ENCODE assay signal across 29 cellular contexts in genomic region chr11:8242113-8242475, GRCh38. TPM values are rescaled to one million over a fixed set of nuclear protein-coding genes. Genes with fewer than 3 reads are reported as not detected.
"Had no signal": no experiment of that assay in that cellular context is flagged by ENCODE, and none has a peak within 500 bp of the region (broad histone marks: within the 10 kb centered on the region; RNA-seq: fewer than 3 reads in every experiment).

No MANE protein-coding gene starts in this region.

- H3K9me3 Mint-ChIP-seq: activated B cell treated with CpG ODN at 0.5 μM for 24 hours; activated CD8-positive, alpha-beta T cell treated with anti-CD3 and anti-CD28 coated beads for 36 hours; activated naive CD4-positive, alpha-beta T cell treated with anti-CD3 and anti-CD28 coated beads, Interleukin-2, amount 50 U/mL, for 24 hours; activated naive CD8-positive, alpha-beta T cell treated with anti-CD3 and anti-CD28 coated beads, Interleukin-2, amount 50 U/mL, for 24 hours; activated T-cell treated with anti-CD3 and anti-CD28 coated beads, Interleukin-2, amount 50 U/mL, for 4 hours; activated T-helper 17 cell treated with anti-CD3 and anti-CD28 coated beads, Interleukin-2, amount 50 U/mL, for 72 hours; nephron; stimulated activated naive CD8-positive, alpha-beta T cell treated with anti-CD3 and anti-CD28 coated beads, Interleukin-15, amount 100 ng/mL, for 72 hours had no signal

- H3K4me1 ChIP-seq: esophagus squamous epithelium, left ventricle myocardium inferior, parathyroid adenoma, psoas muscle, sigmoid colon, upper lobe of left lung, vagina had no signal

- H2AFZ ChIP-seq: parathyroid adenoma had no signal

- H3K36me3 Mint-ChIP-seq: activated naive CD4-positive, alpha-beta T cell treated with anti-CD3 and anti-CD28 coated beads, Interleukin-2, amount 50 U/mL, for 24 hours; stimulated activated memory B cell treated with anti-CD40 and anti-IgM and Interleukin-4, amounts not matched to agents 10 μg/mL and 1 μg/mL and 100 μg/mL, for 72 hours had no signal

- H3K27me3 ChIP-seq: upper lobe of left lung, vagina had no signal

- DNase-seq: activated B cell treated with CpG ODN at 0.5 μM for 24 hours; activated CD4-positive, alpha-beta T cell treated with anti-CD3 and anti-CD28 coated beads, Interleukin-2, amount 50 U/mL, for 1 hour; activated CD8-positive, alpha-beta T cell treated with anti-CD3 and anti-CD28 coated beads for 36 hours; activated naive CD8-positive, alpha-beta T cell treated with anti-CD3 and anti-CD28 coated beads, Interleukin-2, amount 50 U/mL, for 24 hours; activated T-cell treated with anti-CD3 and anti-CD28 coated beads, Interleukin-2, amount 50 U/mL, for 4 hours; esophagus squamous epithelium; foreskin melanocyte; islet precursor cell; left ventricle myocardium inferior; nucleus accumbens; psoas muscle; sigmoid colon; small intestine; stimulated activated CD4-positive, alpha-beta T cell treated with anti-CD3 and anti-CD28 coated beads, Interleukin-4, amount 100 ng/mL, for 24 hours; stimulated activated CD8-positive, alpha-beta memory T cell treated with anti-CD3 and anti-CD28 coated beads, Interleukin-4, amount 100 ng/mL, for 48 hours; stimulated activated naive CD8-positive, alpha-beta T cell treated with anti-CD3 and anti-CD28 coated beads, Interleukin-15, amount 100 ng/mL, for 72 hours; substantia nigra; T-helper 2 cell; upper lobe of left lung had no signal

- H3K4me3 Mint-ChIP-seq: activated B cell treated with CpG ODN at 0.5 μM for 24 hours; activated CD8-positive, alpha-beta T cell treated with anti-CD3 and anti-CD28 coated beads for 36 hours; activated naive CD4-positive, alpha-beta T cell treated with anti-CD3 and anti-CD28 coated beads, Interleukin-2, amount 50 U/mL, for 24 hours; activated naive CD8-positive, alpha-beta T cell treated with anti-CD3 and anti-CD28 coated beads, Interleukin-2, amount 50 U/mL, for 24 hours; activated T-cell treated with anti-CD3 and anti-CD28 coated beads, Interleukin-2, amount 50 U/mL, for 4 hours; activated T-helper 17 cell treated with anti-CD3 and anti-CD28 coated beads, Interleukin-2, amount 50 U/mL, for 72 hours; nephron; stimulated activated memory B cell treated with anti-CD40 and anti-IgM and Interleukin-4, amounts not matched to agents 10 μg/mL and 1 μg/mL and 100 μg/mL, for 72 hours; stimulated activated naive CD8-positive, alpha-beta T cell treated with anti-CD3 and anti-CD28 coated beads, Interleukin-15, amount 100 ng/mL, for 72 hours had no signal

- H3K36me3 ChIP-seq: esophagus squamous epithelium, left ventricle myocardium inferior, sigmoid colon, upper lobe of left lung, vagina had no signal

- H3K4me1 Mint-ChIP-seq: activated B cell treated with CpG ODN at 0.5 μM for 24 hours; activated naive CD4-positive, alpha-beta T cell treated with anti-CD3 and anti-CD28 coated beads, Interleukin-2, amount 50 U/mL, for 24 hours; activated naive CD8-positive, alpha-beta T cell treated with anti-CD3 and anti-CD28 coated beads, Interleukin-2, amount 50 U/mL, for 24 hours; activated T-helper 17 cell treated with anti-CD3 and anti-CD28 coated beads, Interleukin-2, amount 50 U/mL, for 72 hours; stimulated activated memory B cell treated with anti-CD40 and anti-IgM and Interleukin-4, amounts not matched to agents 10 μg/mL and 1 μg/mL and 100 μg/mL, for 72 hours; stimulated activated naive CD8-positive, alpha-beta T cell treated with anti-CD3 and anti-CD28 coated beads, Interleukin-15, amount 100 ng/mL, for 72 hours had no signal

- H3K9me3 ChIP-seq: esophagus squamous epithelium, left ventricle myocardium inferior, psoas muscle, sigmoid colon, upper lobe of left lung, vagina had no signal

- H3K4me3 ChIP-seq: coronary artery, esophagus squamous epithelium, left ventricle myocardium inferior, lung, psoas muscle, sigmoid colon, upper lobe of left lung, vagina had no signal

- H3K27ac Mint-ChIP-seq: activated B cell treated with CpG ODN at 0.5 μM for 24 hours; activated CD8-positive, alpha-beta T cell treated with anti-CD3 and anti-CD28 coated beads for 36 hours; activated naive CD4-positive, alpha-beta T cell treated with anti-CD3 and anti-CD28 coated beads, Interleukin-2, amount 50 U/mL, for 24 hours; activated naive CD8-positive, alpha-beta T cell treated with anti-CD3 and anti-CD28 coated beads, Interleukin-2, amount 50 U/mL, for 24 hours; activated T-helper 17 cell treated with anti-CD3 and anti-CD28 coated beads, Interleukin-2, amount 50 U/mL, for 72 hours; stimulated activated memory B cell treated with anti-CD40 and anti-IgM and Interleukin-4, amounts not matched to agents 10 μg/mL and 1 μg/mL and 100 μg/mL, for 72 hours; stimulated activated naive CD8-positive, alpha-beta T cell treated with anti-CD3 and anti-CD28 coated beads, Interleukin-15, amount 100 ng/mL, for 72 hours had no signal

- H3K79me2 ChIP-seq: parathyroid adenoma had no signal

- H3K27me3 Mint-ChIP-seq: activated naive CD8-positive, alpha-beta T cell treated with anti-CD3 and anti-CD28 coated beads, Interleukin-2, amount 50 U/mL, for 24 hours had no signal

- H3K27ac ChIP-seq: coronary artery, epithelial cell of prostate, esophagus squamous epithelium, left ventricle myocardium inferior, parathyroid adenoma, psoas muscle, sigmoid colon, upper lobe of left lung, vagina had no signal

RNA-seq across cellular contexts. Expression of gene LMO1, which starts 21.6 kb away (rescaled TPM):
- total RNA-seq: activated B cell treated with CpG ODN at 0.5 μM for 24 hours; activated CD8-positive, alpha-beta T cell treated with anti-CD3 and anti-CD28 coated beads for 36 hours; activated T-cell treated with anti-CD3 and anti-CD28 coated beads, Interleukin-2, amount 50 U/mL, for 4 hours; activated T-helper 17 cell treated with anti-CD3 and anti-CD28 coated beads, Interleukin-2, amount 50 U/mL, for 72 hours; esophagus squamous epithelium; mucosa of gallbladder; vagina had no signal
